16 cellular contexts compared by ENCODE assay signal in genomic region chr2:73075477-73076373, GRCh38. TPM values are rescaled to one million over a fixed set of nuclear protein-coding genes. Genes with fewer than 3 reads are reported as not detected.
A peak's percentile ranks its signal among the peaks of the same experiment; 100 is the strongest.
DNase-seq lines count a peak whose midpoint lies in the region; ATAC-seq and TF ChIP-seq lines count a peak whose summit lies in the region.
"Had no signal": no experiment of that assay in that cellular context is flagged by ENCODE, and none has a peak within 500 bp of the region (broad histone marks: within the 10 kb centered on the region; RNA-seq: fewer than 3 reads in every experiment).

No MANE protein-coding gene starts in this region.

- peak overlapping the region; percentile 18 for H3K4me3 ChIP-seq in psoas muscle
- H3K4me3 ChIP-seq: cardiac muscle cell, heart right ventricle had no signal

- intact Hi-C loops in left ventricle myocardium superior (cut with micrococcal nuclease): loop anchor here (10.0 kb wide), 1 partner anchor 91 kb away; no protein-coding TSS in a partner anchor
- intact Hi-C loops in psoas muscle (cut with DNase I): loop anchor here in 1 of 2 donors (5.0 kb wide), 1 partner anchor 37 kb away; the partner anchor contains the start of gene RAB11FIP5

- peak; percentile 23 for ATAC-seq in left ventricle myocardium superior
- peak; percentile 64 to 71 (median 70) for ATAC-seq in psoas muscle
- no peak for ATAC-seq in GM21447 (IDR thresholded peaks at IDR 0.05; ENCODE audit: unreplicated experiment)
- ATAC-seq: left lobe of liver; natural killer cell treated with Interleukin-12 subunit alpha and Interleukin-12 subunit beta and Interleukin-15 and Interleukin-18, amount 100 ng/mL, for 72 hours had no signal

- peaks cover 0 to 11% of the 10 kb centered on the region in 2 donors for H3K36me3 ChIP-seq in psoas muscle (ENCODE audit: insufficient read depth in 1 of 2, low read depth in 1 of 2)
- H3K36me3 ChIP-seq: cardiac muscle cell had no signal

- H3K4me1 ChIP-seq in psoas muscle: peaks cover 15% of the 10 kb centered on the region

- in situ Hi-C loops in G401 (cut with HindIII; ENCODE audit: low sequenced_read_pairs): no loop called here

- 44 to 64% (median 53%) methylated on average over 22 to 23 of the region's 23 CpGs for WGBS in psoas muscle, 3 donors

- H3K27ac ChIP-seq in psoas muscle: peak overlapping the region; percentile 83
- H3K27ac ChIP-seq: cardiac muscle cell had no signal

- DNase-seq in G401 (ENCODE audit: low spot score) (peak; percentile 98), anterior cingulate cortex (lab: John Stamatoyannopoulos, UW) (peak in 49 of 58 donors; percentile 11 to 79 (median 59)), left ventricle myocardium superior (peak; percentile 78), psoas muscle (peak; percentile 81 to 92), MV-4-11 (lab: John Stamatoyannopoulos, UW) (no peak), NCI-H2107 treated with DMSO at 0.1 percent for 48 hours (lab: John Stamatoyannopoulos, UW; ENCODE audit: unreplicated experiment) (no peak)
- no peak for DNase-seq in stimulated activated CD8-positive, alpha-beta memory T cell treated with anti-CD3 and anti-CD28 coated beads, Interleukin-4, amount 100 ng/mL, for 48 hours
- DNase-seq: activated naive CD4-positive, alpha-beta T cell treated with Interleukin-2 at 50 U/mL for 16 hours; Karpas-422; NCI-H1694 treated with DMSO at 0.1 percent for 48 hours; NCI-H510A had no signal

- no peaks in the 10 kb centered on the region for H3K9me3 ChIP-seq in psoas muscle
- H3K9me3 ChIP-seq: heart right ventricle had no signal

- no peaks in the 10 kb centered on the region for H3K27me3 ChIP-seq in psoas muscle (ENCODE audit: insufficient read depth in 3 of 3, low read length in 2 of 3)
- H3K27me3 ChIP-seq: heart right ventricle had no signal

- no peak for TF ChIP-seq CTCF in psoas muscle (IDR thresholded peaks at IDR 0.05)

RNA-seq across cellular contexts. Expression of gene SFXN5, which starts 4.2 kb away (rescaled TPM):
- total RNA-seq in G401 (2014; rRNA removed; shearing (Covaris generic)): 11.4 and 24.6 TPM in 2 replicates
- total RNA-seq in left ventricle myocardium superior: 8.6 TPM
- 10 to 100 TPM in 3 of 4 donors, 1 to 10 TPM in 1; 5.8 to 17.1 (median 12.8) TPM for total RNA-seq in psoas muscle
- 10 to 100 TPM in 1 of 3 donors, 1 to 10 TPM in 2; 5.1 to 12.7 (median 8.7) TPM for polyA plus RNA-seq in psoas muscle

RNA-seq across cellular contexts. Expression of gene RAB11FIP5, which starts 37.0 kb away (rescaled TPM):
- 18.1 and 19.0 TPM in 2 replicates for total RNA-seq in G401 (2014; rRNA removed; shearing (Covaris generic))
- total RNA-seq in left ventricle myocardium superior (19.4 TPM), psoas muscle (10 to 100 TPM; 20.9 to 24.2 (median 23.1) TPM)
- 10 to 100 TPM; 13.0 to 24.0 (median 23.9) TPM for polyA plus RNA-seq in psoas muscle

Comparison
In these comparisons a context has a peak if more than half of its experiments do, and no peak if none do; other contexts are left out.
1. DNase-seq: peak in G401 (single experiment), anterior cingulate cortex (49 of 58), left ventricle myocardium superior (single experiment) and psoas muscle (2 of 2); none in MV-4-11 (single experiment), stimulated activated CD8-positive, alpha-beta memory T cell treated with anti-CD3 and anti-CD28 coated beads, Interleukin-4, amount 100 ng/mL, for 48 hours (single experiment) and NCI-H2107 treated with DMSO at 0.1 percent for 48 hours (single experiment).